ENCODE assay signal across 2 cellular contexts in genomic region chr15:75831806-75832102, GRCh38.
TF ChIP-seq lines count a peak whose summit lies in the region.

No MANE protein-coding gene starts in this region.

TF ChIP-seq in H1, 55 proteins besides CTCF, POLR2A, EP300 and RAD21:
- no peak for TF ChIP-seq TAF7 (optimal IDR thresholded peaks at IDR 0.05; ENCODE audit: borderline replicate concordance, low read depth, low read length)
- no peak for TF ChIP-seq PHF8 (conservative IDR thresholded peaks at IDR 0.05; ENCODE audit: low read depth, low read length)
- no peak for TF ChIP-seq JUND (IDR thresholded peaks at IDR 0.05; ENCODE audit: low read length)
- no peak for TF ChIP-seq NANOG (IDR thresholded peaks at IDR 0.05; ENCODE audit: insufficient read depth, low read depth, low read length, poor library complexity, severe bottlenecking)
- no peak for TF ChIP-seq YY1 (IDR thresholded peaks at IDR 0.05; ENCODE audit: low read depth, low read length)
- no peak for TF ChIP-seq SUZ12 (IDR thresholded peaks at IDR 0.05; ENCODE audit: low read length)
- no peak for TF ChIP-seq BACH1 (IDR thresholded peaks at IDR 0.05; ENCODE audit: low read length)
- no peak for TF ChIP-seq JUN (IDR thresholded peaks at IDR 0.05; ENCODE audit: low read depth, low read length)

TF ChIP-seq in SK-N-SH, 30 proteins besides CTCF, POLR2A, EP300 and RAD21:
- TF ChIP-seq ELF1 (IDR thresholded peaks at IDR 0.05) (no peak), NFIC (IDR thresholded peaks at IDR 0.05; ENCODE audit: borderline replicate concordance) (no peak), GATA2 (CRISPR knock-in tag; IDR thresholded peaks at IDR 0.05) (no peak), RCOR1 (IDR thresholded peaks at IDR 0.05; ENCODE audit: low read length) (no peak), MXI1 (IDR thresholded peaks at IDR 0.05; ENCODE audit: low read depth, low read length) (no peak)
- TF ChIP-seq, protein P1, sequence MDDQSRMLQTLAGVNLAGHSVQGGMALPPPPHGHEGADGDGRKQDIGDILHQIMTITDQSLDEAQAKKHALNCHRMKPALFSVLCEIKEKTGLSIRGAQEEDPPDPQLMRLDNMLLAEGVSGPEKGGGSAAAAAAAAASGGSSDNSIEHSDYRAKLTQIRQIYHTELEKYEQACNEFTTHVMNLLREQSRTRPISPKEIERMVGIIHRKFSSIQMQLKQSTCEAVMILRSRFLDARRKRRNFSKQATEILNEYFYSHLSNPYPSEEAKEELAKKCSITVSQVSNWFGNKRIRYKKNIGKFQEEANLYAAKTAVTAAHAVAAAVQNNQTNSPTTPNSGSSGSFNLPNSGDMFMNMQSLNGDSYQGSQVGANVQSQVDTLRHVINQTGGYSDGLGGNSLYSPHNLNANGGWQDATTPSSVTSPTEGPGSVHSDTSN (IDR thresholded peaks at IDR 0.05): no peak
- TF ChIP-seq, protein P2, sequence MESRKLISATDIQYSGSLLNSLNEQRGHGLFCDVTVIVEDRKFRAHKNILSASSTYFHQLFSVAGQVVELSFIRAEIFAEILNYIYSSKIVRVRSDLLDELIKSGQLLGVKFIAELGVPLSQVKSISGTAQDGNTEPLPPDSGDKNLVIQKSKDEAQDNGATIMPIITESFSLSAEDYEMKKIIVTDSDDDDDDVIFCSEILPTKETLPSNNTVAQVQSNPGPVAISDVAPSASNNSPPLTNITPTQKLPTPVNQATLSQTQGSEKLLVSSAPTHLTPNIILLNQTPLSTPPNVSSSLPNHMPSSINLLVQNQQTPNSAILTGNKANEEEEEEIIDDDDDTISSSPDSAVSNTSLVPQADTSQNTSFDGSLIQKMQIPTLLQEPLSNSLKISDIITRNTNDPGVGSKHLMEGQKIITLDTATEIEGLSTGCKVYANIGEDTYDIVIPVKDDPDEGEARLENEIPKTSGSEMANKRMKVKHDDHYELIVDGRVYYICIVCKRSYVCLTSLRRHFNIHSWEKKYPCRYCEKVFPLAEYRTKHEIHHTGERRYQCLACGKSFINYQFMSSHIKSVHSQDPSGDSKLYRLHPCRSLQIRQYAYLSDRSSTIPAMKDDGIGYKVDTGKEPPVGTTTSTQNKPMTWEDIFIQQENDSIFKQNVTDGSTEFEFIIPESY (IDR thresholded peaks at IDR 0.05; ENCODE audit: borderline replicate concordance, low read depth): no peak
- TF ChIP-seq, protein P3, sequence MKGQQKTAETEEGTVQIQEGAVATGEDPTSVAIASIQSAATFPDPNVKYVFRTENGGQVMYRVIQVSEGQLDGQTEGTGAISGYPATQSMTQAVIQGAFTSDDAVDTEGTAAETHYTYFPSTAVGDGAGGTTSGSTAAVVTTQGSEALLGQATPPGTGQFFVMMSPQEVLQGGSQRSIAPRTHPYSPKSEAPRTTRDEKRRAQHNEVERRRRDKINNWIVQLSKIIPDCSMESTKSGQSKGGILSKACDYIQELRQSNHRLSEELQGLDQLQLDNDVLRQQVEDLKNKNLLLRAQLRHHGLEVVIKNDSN (IDR thresholded peaks at IDR 0.05; ENCODE audit: borderline replicate concordance, low read depth): no peak
